Comparison of ENCODE assay signal across 9 cellular contexts in the genomic region with DNA sequence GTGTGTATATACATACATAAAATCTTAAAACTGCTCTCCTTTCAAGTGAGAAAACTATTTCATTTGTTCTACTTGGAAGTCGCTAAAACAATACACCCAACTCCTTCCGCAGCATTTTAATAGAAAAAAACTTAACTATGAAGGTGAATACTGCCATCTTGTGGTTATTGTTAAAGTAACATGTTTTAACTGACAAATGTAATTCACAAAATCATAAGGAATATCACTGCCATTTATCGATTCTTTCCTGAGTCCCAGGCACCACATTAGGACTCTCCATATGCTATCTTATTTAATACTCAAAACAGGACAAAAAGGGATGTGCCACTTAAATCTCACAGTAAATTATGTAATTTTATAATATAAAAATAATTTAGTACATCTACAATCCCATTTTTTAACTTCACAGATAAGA.
DNase-seq lines count a peak whose midpoint lies in the region; ATAC-seq and TF ChIP-seq lines count a peak whose summit lies in the region.
"Had no signal": no experiment of that assay in that cellular context is flagged by ENCODE, and none has a peak within 500 bp of the region (broad histone marks: within the 10 kb centered on the region; RNA-seq: fewer than 3 reads in every experiment).

No MANE protein-coding gene starts in this region.

- peak overlapping the region; percentile 64 for H3K4me2 ChIP-seq in GM23248 (ENCODE audit: unreplicated experiment)

- peak overlapping the region; percentile 49; the same call in 1 of the 2 replicates for H2AFZ ChIP-seq in GM23248

- no peaks in the 10 kb centered on the region for H3K79me2 ChIP-seq in GM23248 (ENCODE audit: insufficient read depth)

- no peaks in the 10 kb centered on the region for H3K36me3 Mint-ChIP-seq in CD4-positive, CD25-positive, alpha-beta regulatory T cell

- H3K9ac ChIP-seq in GM23248 = no peak overlapping the region

- no peaks in the 10 kb centered on the region for H3K4me1 Mint-ChIP-seq in CD4-positive, CD25-positive, alpha-beta regulatory T cell

- 1 to 2% methylated on average over 3 of the region's 3 CpGs for WGBS in GM23248 (ENCODE audit: low coverage in 1 of 2, low lambda C conversion rate in 2 of 2, missing lambda C conversion rate in 2 of 2), 2 experiments
- 3% methylated on average over 3 of the region's 3 CpGs for WGBS in body of pancreas, 2 donors

- no peaks in the 10 kb centered on the region for H3K27me3 ChIP-seq in CD4-positive, CD25-positive, alpha-beta regulatory T cell (ENCODE audit: control insufficient read depth, insufficient read depth, low read length)
- H3K27me3 ChIP-seq in GM23248 (replicated peaks; ENCODE audit: insufficient read depth) = peaks cover 40% of the 10 kb centered on the region
- no peaks in the 10 kb centered on the region for H3K27me3 ChIP-seq in body of pancreas

- TF ChIP-seq POLR2A in body of pancreas (IDR thresholded peaks at IDR 0.05) = no peak

- no peak overlapping the region for H3K4me3 Mint-ChIP-seq in CD4-positive, CD25-positive, alpha-beta regulatory T cell

- H3K9me3 Mint-ChIP-seq in CD4-positive, CD25-positive, alpha-beta regulatory T cell = no peaks in the 10 kb centered on the region

- intact Hi-C loops in body of pancreas (cut with DNase I) = loop anchor here (10.0 kb wide), 1 partner anchor 1702 kb away; no protein-coding TSS in a partner anchor

- peak; percentile 21 to 61 (median 54) for TF ChIP-seq CTCF in body of pancreas (IDR thresholded peaks at IDR 0.05)

- in situ Hi-C loops in GM23248 (cut with MboI) = loop anchor here (10.0 kb wide), 1 partner anchor 1692 kb away; no protein-coding TSS in a partner anchor

- DNase-seq in CD4-positive, CD25-positive, alpha-beta regulatory T cell = peak in 2 of 3 donors; percentile 29 to 53
- DNase-seq in GM23248 (peak; percentile 71), NCI-H2107 (lab: John Stamatoyannopoulos, UW) (peak; percentile 7), body of pancreas (no peak), left lobe of liver (ENCODE audit: low spot score) (no peak), activated gamma-delta T cell treated with Interleukin-2 at 50 U/mL for 16 hours (no peak)
- DNase-seq in effector CD8-positive, alpha-beta T cell (lab: John Stamatoyannopoulos, UW) = no peak
- DNase-seq in activated CD4-positive, alpha-beta T cell treated with anti-CD3 and anti-CD28 coated beads, Interleukin-2, amount 50 U/mL, for 1 hour = no peak

- no peaks in the 10 kb centered on the region for H3K4me1 ChIP-seq in CD4-positive, CD25-positive, alpha-beta regulatory T cell (ENCODE audit: control insufficient read depth, insufficient read depth, low read length, poor library complexity, severe bottlenecking)
- H3K4me1 ChIP-seq in GM23248 (ENCODE audit: insufficient read depth) = no peaks in the 10 kb centered on the region
- H3K4me1 ChIP-seq in body of pancreas = peaks cover 4% of the 10 kb centered on the region

- H3F3A ChIP-seq in GM23248 (ENCODE audit: insufficient read depth) = no peaks in the 10 kb centered on the region

- ATAC-seq in CD4-positive, CD25-positive, alpha-beta regulatory T cell (ENCODE audit: low read depth in 2 of 2) = no peak
- ATAC-seq in body of pancreas = no peak
- ATAC-seq in left lobe of liver = peak; percentile 72

- no peaks in the 10 kb centered on the region for H3K9me2 ChIP-seq in GM23248 (ENCODE audit: insufficient read depth)

- no peaks in the 10 kb centered on the region for H3K36me3 ChIP-seq in CD4-positive, CD25-positive, alpha-beta regulatory T cell (ENCODE audit: control insufficient read depth, insufficient read depth, low read length)
- H3K36me3 ChIP-seq in GM23248 (ENCODE audit: low read depth) (no peaks in the 10 kb centered on the region), body of pancreas (replicated peaks in 1 of 2; ENCODE audit: insufficient read depth in 1 of 2, low read depth in 2 of 2) (no peaks in the 10 kb centered on the region)

- H3K27me3 Mint-ChIP-seq in CD4-positive, CD25-positive, alpha-beta regulatory T cell = peaks cover 4% of the 10 kb centered on the region

- H4K20me1 ChIP-seq in GM23248 (ENCODE audit: insufficient read depth) = no peaks in the 10 kb centered on the region

- H3K27ac ChIP-seq in CD4-positive, CD25-positive, alpha-beta regulatory T cell (ENCODE audit: insufficient read depth, low read length, poor library complexity, severe bottlenecking) = no peak overlapping the region
- H3K27ac ChIP-seq in GM23248 (no peak overlapping the region), body of pancreas (no peak overlapping the region)
- H3K27ac ChIP-seq: HL-60 had no signal

- no peaks in the 10 kb centered on the region for H3K9me3 ChIP-seq in CD4-positive, CD25-positive, alpha-beta regulatory T cell (ENCODE audit: control insufficient read depth in 2 of 2, low read length in 2 of 2)
- no peaks in the 10 kb centered on the region for H3K9me3 ChIP-seq in GM23248 (ENCODE audit: low read depth)
- no peaks in the 10 kb centered on the region for H3K9me3 ChIP-seq in body of pancreas

- no peak overlapping the region for H3K4me3 ChIP-seq in CD4-positive, CD25-positive, alpha-beta regulatory T cell (ENCODE audit: low read depth, low read length)
- H3K4me3 ChIP-seq in GM23248 (peak overlapping the region; percentile 39; the same call in 1 of the 2 replicates), body of pancreas (no peak overlapping the region)

- H3K27ac Mint-ChIP-seq in CD4-positive, CD25-positive, alpha-beta regulatory T cell = no peak overlapping the region

Comparison
In these comparisons a context has a peak if more than half of its experiments do, and no peak if none do; other contexts are left out.
1. DNase-seq: peak in CD4-positive, CD25-positive, alpha-beta regulatory T cell (2 of 3), GM23248 (single experiment) and NCI-H2107 (single experiment); none in body of pancreas (0 of 4), left lobe of liver (single experiment), effector CD8-positive, alpha-beta T cell (single experiment), activated CD4-positive, alpha-beta T cell treated with anti-CD3 and anti-CD28 coated beads, Interleukin-2, amount 50 U/mL, for 1 hour (single experiment) and activated gamma-delta T cell treated with Interleukin-2 at 50 U/mL for 16 hours (single experiment).